In genomic region chr10:60372436-60372835, GRCh38 we compare ENCODE assay signal across 24 cellular contexts.
"Had no signal": no experiment of that assay in that cellular context is flagged by ENCODE, and none has a peak within 500 bp of the region (broad histone marks: within the 10 kb centered on the region; RNA-seq: fewer than 3 reads in every experiment).

No MANE protein-coding gene starts in this region.

- H3K4me3 ChIP-seq: esophagus squamous epithelium, lung, mucosa of descending colon, prostate gland, right atrium auricular region, stomach, transverse colon, upper lobe of right lung, uterus had no signal

- H3K9me3 Mint-ChIP-seq: dendritic cell treated with granulocyte-macrophage colony-stimulating factor and Interleukin-4, amounts not matched to agents 40 ng/mL and 50 ng/mL, for 4 days; mesothelial cell of epicardium; naive B cell; neural crest cell; stimulated activated effector memory CD8-positive, alpha-beta T cell treated with anti-CD3 and anti-CD28 coated beads, Interleukin-12 subunit alpha, Interleukin-12 subunit beta, amount 100 ng/mL, for 72 hours had no signal

- H3K36me3 ChIP-seq: esophagus squamous epithelium, prostate gland, right atrium auricular region, stomach, transverse colon, upper lobe of right lung, uterus had no signal

- H3K4me1 Mint-ChIP-seq: stimulated activated effector memory CD8-positive, alpha-beta T cell treated with anti-CD3 and anti-CD28 coated beads, Interleukin-12 subunit alpha, Interleukin-12 subunit beta, amount 100 ng/mL, for 72 hours had no signal

- DNase-seq: effector memory CD4-positive, alpha-beta T cell; esophagus squamous epithelium; foreskin melanocyte; mesenchymal stem cell; mucosa of descending colon; naive B cell; stimulated activated CD4-positive, alpha-beta T cell treated with anti-CD3 and anti-CD28 coated beads, Interleukin-2, amount 100 ng/mL, for 24 hours; stimulated activated CD4-positive, alpha-beta T cell treated with anti-CD3 and anti-CD28 coated beads, Interleukin-4, amount 100 ng/mL, for 24 hours; stimulated activated naive CD4-positive, alpha-beta T cell treated with Interleukin-2 at 50 U/mL for 16 hours; stomach; transverse colon; upper lobe of right lung; uterus had no signal

- H3K4me1 ChIP-seq: parathyroid adenoma, prostate gland, right atrium auricular region, upper lobe of right lung, uterus had no signal

- ATAC-seq: left lobe of liver; mucosa of descending colon; natural killer cell treated with Interleukin-12 subunit alpha and Interleukin-12 subunit beta and Interleukin-15 and Interleukin-18, amount 100 ng/mL, for 72 hours; sciatic nerve; stimulated activated effector memory CD8-positive, alpha-beta T cell treated with anti-CD3 and anti-CD28 coated beads, Interleukin-12 subunit alpha, Interleukin-12 subunit beta, amount 100 ng/mL, for 72 hours; upper lobe of right lung had no signal

- H3K4me3 Mint-ChIP-seq: dendritic cell treated with granulocyte-macrophage colony-stimulating factor and Interleukin-4, amounts not matched to agents 40 ng/mL and 50 ng/mL, for 4 days; mesothelial cell of epicardium; naive B cell; natural killer cell treated with Interleukin-12 subunit alpha and Interleukin-12 subunit beta and Interleukin-15 and Interleukin-18, amount 100 ng/mL, for 72 hours; neural crest cell; stimulated activated effector memory CD8-positive, alpha-beta T cell treated with anti-CD3 and anti-CD28 coated beads, Interleukin-12 subunit alpha, Interleukin-12 subunit beta, amount 100 ng/mL, for 72 hours had no signal

- H3K27me3 Mint-ChIP-seq: dendritic cell treated with granulocyte-macrophage colony-stimulating factor and Interleukin-4, amounts not matched to agents 40 ng/mL and 50 ng/mL, for 4 days; naive B cell; natural killer cell treated with Interleukin-12 subunit alpha and Interleukin-12 subunit beta and Interleukin-15 and Interleukin-18, amount 100 ng/mL, for 72 hours had no signal

- H2AFZ ChIP-seq: parathyroid adenoma had no signal

- H3K36me3 Mint-ChIP-seq: naive B cell; stimulated activated effector memory CD8-positive, alpha-beta T cell treated with anti-CD3 and anti-CD28 coated beads, Interleukin-12 subunit alpha, Interleukin-12 subunit beta, amount 100 ng/mL, for 72 hours had no signal

- H3K27ac Mint-ChIP-seq: dendritic cell treated with granulocyte-macrophage colony-stimulating factor and Interleukin-4, amounts not matched to agents 40 ng/mL and 50 ng/mL, for 4 days; mesothelial cell of epicardium; natural killer cell treated with Interleukin-12 subunit alpha and Interleukin-12 subunit beta and Interleukin-15 and Interleukin-18, amount 100 ng/mL, for 72 hours; stimulated activated effector memory CD8-positive, alpha-beta T cell treated with anti-CD3 and anti-CD28 coated beads, Interleukin-12 subunit alpha, Interleukin-12 subunit beta, amount 100 ng/mL, for 72 hours had no signal

- H3K9me3 ChIP-seq: esophagus squamous epithelium, mucosa of descending colon, prostate gland, right atrium auricular region, stomach, transverse colon, upper lobe of right lung, uterus had no signal

- H3K79me2 ChIP-seq: parathyroid adenoma had no signal

- H3K9ac ChIP-seq: parathyroid adenoma had no signal

- H3K27ac ChIP-seq: esophagus squamous epithelium, parathyroid adenoma, prostate gland, right atrium auricular region, stomach, transverse colon, upper lobe of right lung, uterus had no signal

- H3K27me3 ChIP-seq: esophagus squamous epithelium, right atrium auricular region, stomach, transverse colon, upper lobe of right lung, uterus had no signal
